In genomic region chr3:152282813-152283212, GRCh38 we compare ENCODE assay signal across 11 cellular contexts. TPM values are rescaled to one million over a fixed set of nuclear protein-coding genes. Genes with fewer than 3 reads are reported as not detected.
DNase-seq lines count a peak whose midpoint lies in the region; ATAC-seq and TF ChIP-seq lines count a peak whose summit lies in the region.
"Had no signal": no experiment of that assay in that cellular context is flagged by ENCODE, and none has a peak within 500 bp of the region (broad histone marks: within the 10 kb centered on the region; RNA-seq: fewer than 3 reads in every experiment).

No MANE protein-coding gene starts in this region.

- peaks cover 97% of the 10 kb centered on the region for H3K79me2 ChIP-seq in OCI-LY1 (ENCODE audit: insufficient read depth, low read length)

- H3K27me3 ChIP-seq in CD4-positive, alpha-beta T cell (ENCODE audit: control insufficient read depth, insufficient read depth, low read length): no peaks in the 10 kb centered on the region
- H3K27me3 ChIP-seq in OCI-LY1 (ENCODE audit: insufficient read depth, low read length): no peaks in the 10 kb centered on the region
- no peaks in the 10 kb centered on the region for H3K27me3 ChIP-seq in effector memory CD4-positive, alpha-beta T cell (replicated peaks; ENCODE audit: control insufficient read depth, insufficient read depth, low read length, poor library complexity, severe bottlenecking)
- peaks cover 83% of the 10 kb centered on the region for H3K27me3 ChIP-seq in endodermal cell (ENCODE audit: control insufficient read depth, insufficient read depth, low read length, poor library complexity, severe bottlenecking)
- H3K27me3 ChIP-seq: hepatocyte had no signal

- no peaks in the 10 kb centered on the region for H3K9me3 ChIP-seq in CD4-positive, alpha-beta T cell (ENCODE audit: control insufficient read depth, low read length)
- no peaks in the 10 kb centered on the region for H3K9me3 ChIP-seq in OCI-LY1 (ENCODE audit: low read length)
- no peaks in the 10 kb centered on the region for H3K9me3 ChIP-seq in effector memory CD4-positive, alpha-beta T cell (ENCODE audit: control insufficient read depth, low read length)
- no peaks in the 10 kb centered on the region for H3K9me3 ChIP-seq in endodermal cell (ENCODE audit: control insufficient read depth, low read length)

- peaks cover 95% of the 10 kb centered on the region for H3K4me1 ChIP-seq in OCI-LY1 (ENCODE audit: insufficient read depth, low read length, severe bottlenecking)
- H3K4me1 ChIP-seq in effector memory CD4-positive, alpha-beta T cell (ENCODE audit: control insufficient read depth, insufficient read depth, low read length, poor library complexity, severe bottlenecking): peaks cover 42% of the 10 kb centered on the region
- H3K4me1 ChIP-seq in endodermal cell (ENCODE audit: control insufficient read depth, insufficient read depth, low read length): peaks cover 6% of the 10 kb centered on the region

- H3K27ac ChIP-seq in CD4-positive, alpha-beta T cell (ENCODE audit: low read depth, low read length): no peak overlapping the region
- H3K27ac ChIP-seq in OCI-LY1 (ENCODE audit: low read depth, low read length, poor library complexity, severe bottlenecking): peak overlapping the region; percentile 42
- H3K27ac ChIP-seq in effector memory CD4-positive, alpha-beta T cell (ENCODE audit: insufficient read depth, low read length, poor library complexity, severe bottlenecking): peak overlapping the region; percentile 28
- no peak overlapping the region for H3K27ac ChIP-seq in endodermal cell (ENCODE audit: low read depth, low read length)
- H3K27ac ChIP-seq: hepatocyte had no signal

- no peaks in the 10 kb centered on the region for H3K9me3 Mint-ChIP-seq in CD4-positive, alpha-beta T cell
- no peaks in the 10 kb centered on the region for H3K9me3 Mint-ChIP-seq in natural killer cell treated with Interleukin-12 subunit alpha and Interleukin-12 subunit beta and Interleukin-15 and Interleukin-18, amount 100 ng/mL, for 72 hours
- H3K9me3 Mint-ChIP-seq in endodermal cell: no peaks in the 10 kb centered on the region

- 0 out of 2 replicates have a peak, but pooled peaks cover 6% of the 10 kb centered on the region for H3F3A ChIP-seq in OCI-LY1 (ENCODE audit: insufficient read depth, low read length)

- no peak for DNase-seq in CD4-positive, alpha-beta T cell
- DNase-seq in effector memory CD4-positive, alpha-beta T cell: no peak
- no peak for DNase-seq in natural killer cell treated with Interleukin-12 subunit alpha and Interleukin-12 subunit beta and Interleukin-15 and Interleukin-18, amount 100 ng/mL, for 72 hours (ENCODE audit: low spot score)
- DNase-seq in cerebellum (ENCODE audit: low spot score) (no peak), endodermal cell (no peak), sciatic nerve (ENCODE audit: low spot score) (no peak), SHP77 treated with DMSO at 0.1 percent for 48 hours (lab: John Stamatoyannopoulos, UW) (no peak)
- DNase-seq: cortex of kidney; stimulated activated CD4-positive, alpha-beta T cell treated with anti-CD3 and anti-CD28 coated beads, Interleukin-15, amount 100 ng/mL, for 24 hours had no signal

- H3K9me2 ChIP-seq in OCI-LY1 (ENCODE audit: low read depth, low read length): no peaks in the 10 kb centered on the region

- CTCF ChIA-PET in CD4-positive, alpha-beta T cell (lab: Charles Lee): interaction anchor here (1.1 kb wide), 1 partner anchor 41 kb away, joined by 3 read pairs; no protein-coding TSS in a partner anchor

- POLR2A ChIA-PET in CD4-positive, alpha-beta T cell (lab: Charles Lee): interaction anchor here (0.6 to 7.0 kb wide), 4 partner anchors 12 to 89 kb away, joined by 3 to 116 read pairs (median 4); partner anchors contain the start of gene MBNL1

- H3K4me3 Mint-ChIP-seq in CD4-positive, alpha-beta T cell: peak overlapping the region; percentile 65
- H3K4me3 Mint-ChIP-seq in natural killer cell treated with Interleukin-12 subunit alpha and Interleukin-12 subunit beta and Interleukin-15 and Interleukin-18, amount 100 ng/mL, for 72 hours: peak overlapping the region; percentile 60
- no peak overlapping the region for H3K4me3 Mint-ChIP-seq in endodermal cell

- peak overlapping the region; percentile 1 for H3K4me3 ChIP-seq in OCI-LY1 (ENCODE audit: low read depth, low read length, poor library complexity, severe bottlenecking)
- H3K4me3 ChIP-seq in effector memory CD4-positive, alpha-beta T cell (ENCODE audit: insufficient read depth, low read depth, low read length, poor library complexity, severe bottlenecking): no peak overlapping the region
- no peak overlapping the region for H3K4me3 ChIP-seq in endodermal cell (ENCODE audit: low read length)
- H3K4me3 ChIP-seq: hepatocyte had no signal

- peaks cover 9% of the 10 kb centered on the region; the same call in 1 of the 2 replicates for H4K20me1 ChIP-seq in OCI-LY1 (ENCODE audit: insufficient read depth, low read length)

- intact Hi-C loops in CD4-positive, alpha-beta T cell (cut with DNase I, micrococcal nuclease): no loop called here
- intact Hi-C loops in sciatic nerve (cut with DNase I): no loop called here

- TF ChIP-seq CTCF in CD4-positive, alpha-beta T cell (IDR thresholded peaks at IDR 0.05): no peak
- TF ChIP-seq CTCF in OCI-LY1 (IDR thresholded peaks at IDR 0.05; ENCODE audit: low read length): no peak
- TF ChIP-seq CTCF in endodermal cell (conservative IDR thresholded peaks at IDR 0.05): no peak

- H3K27ac Mint-ChIP-seq in CD4-positive, alpha-beta T cell: peak overlapping the region; percentile 78
- H3K27ac Mint-ChIP-seq in natural killer cell treated with Interleukin-12 subunit alpha and Interleukin-12 subunit beta and Interleukin-15 and Interleukin-18, amount 100 ng/mL, for 72 hours: peak overlapping the region; percentile 88 to 89
- no peak overlapping the region for H3K27ac Mint-ChIP-seq in endodermal cell

- ATAC-seq in CD4-positive, alpha-beta T cell (ENCODE audit: poor library complexity): no peak
- no peak for ATAC-seq in natural killer cell treated with Interleukin-12 subunit alpha and Interleukin-12 subunit beta and Interleukin-15 and Interleukin-18, amount 100 ng/mL, for 72 hours
- no peak for ATAC-seq in sciatic nerve

- peak overlapping the region; percentile 9; the same call in 1 of the 2 replicates for H3K9ac ChIP-seq in OCI-LY1 (ENCODE audit: low read length)
- no peak overlapping the region for H3K9ac ChIP-seq in endodermal cell (ENCODE audit: extremely low read depth, low read length, poor library complexity, severe bottlenecking)

- no peaks in the 10 kb centered on the region for H3K27me3 Mint-ChIP-seq in CD4-positive, alpha-beta T cell
- no peaks in the 10 kb centered on the region for H3K27me3 Mint-ChIP-seq in natural killer cell treated with Interleukin-12 subunit alpha and Interleukin-12 subunit beta and Interleukin-15 and Interleukin-18, amount 100 ng/mL, for 72 hours
- H3K27me3 Mint-ChIP-seq in endodermal cell (ENCODE audit: insufficient read depth): peaks cover 64% of the 10 kb centered on the region

- H3K36me3 ChIP-seq in OCI-LY1 (ENCODE audit: insufficient read depth, low read length): peaks cover 25% of the 10 kb centered on the region; the same call in 1 of the 2 replicates
- no peaks in the 10 kb centered on the region for H3K36me3 ChIP-seq in effector memory CD4-positive, alpha-beta T cell (ENCODE audit: control insufficient read depth, insufficient read depth, low read length)
- no peaks in the 10 kb centered on the region for H3K36me3 ChIP-seq in endodermal cell (ENCODE audit: control insufficient read depth, insufficient read depth, low read length)

- WGBS in endodermal cell (ENCODE audit: insufficient coverage in 1 of 2, insufficient read length in 1 of 2), 2 experiments: 92% methylated on average over 1 of the region's 1 CpG; no CpG with 5 or more reads in 1 of the 2 experiments

- no peak overlapping the region for H2AFZ ChIP-seq in OCI-LY1 (ENCODE audit: low read length)
- H2AFZ ChIP-seq: hepatocyte had no signal

- H3K4me2 ChIP-seq in OCI-LY1 (ENCODE audit: low read length): peak overlapping the region; percentile 50
- H3K4me2 ChIP-seq: hepatocyte had no signal

- peaks cover 19% of the 10 kb centered on the region for H3K36me3 Mint-ChIP-seq in CD4-positive, alpha-beta T cell (ENCODE audit: low read depth)
- no peaks in the 10 kb centered on the region for H3K36me3 Mint-ChIP-seq in natural killer cell treated with Interleukin-12 subunit alpha and Interleukin-12 subunit beta and Interleukin-15 and Interleukin-18, amount 100 ng/mL, for 72 hours
- no peaks in the 10 kb centered on the region for H3K36me3 Mint-ChIP-seq in endodermal cell (ENCODE audit: low read depth)

- H3K4me1 Mint-ChIP-seq in CD4-positive, alpha-beta T cell (ENCODE audit: low read depth): peaks cover 86% of the 10 kb centered on the region
- peaks cover 59 to 80% of the 10 kb centered on the region in 2 donors for H3K4me1 Mint-ChIP-seq in natural killer cell treated with Interleukin-12 subunit alpha and Interleukin-12 subunit beta and Interleukin-15 and Interleukin-18, amount 100 ng/mL, for 72 hours (ENCODE audit: low read depth in 2 of 2)
- peaks cover 9% of the 10 kb centered on the region for H3K4me1 Mint-ChIP-seq in endodermal cell

RNA-seq across cellular contexts. Expression of gene MBNL1, which starts 14.1 kb away (rescaled TPM):
- 100 to 1,000 TPM; 551 to 561 TPM for total RNA-seq in CD4-positive, alpha-beta T cell
- 100 to 1,000 TPM; 353 to 509 TPM for total RNA-seq in natural killer cell treated with Interleukin-12 subunit alpha and Interleukin-12 subunit beta and Interleukin-15 and Interleukin-18, amount 100 ng/mL, for 72 hours
- total RNA-seq in cerebellum: 69.0 TPM
- total RNA-seq in endodermal cell: 1 to 10 TPM; 1.3 to 4.9 TPM
- polyA plus RNA-seq in endodermal cell (2013, experiment 1 of 2): 15.2 TPM
- 13.7 TPM for polyA plus RNA-seq in endodermal cell (2013, experiment 2 of 2)
- 215 TPM for total RNA-seq in sciatic nerve

Comparison
In these comparisons a context has a peak if more than half of its experiments do, and no peak if none do; other contexts are left out.
1. H3K27ac ChIP-seq: peak in OCI-LY1 (single experiment) and effector memory CD4-positive, alpha-beta T cell (single experiment); none in CD4-positive, alpha-beta T cell (single experiment) and endodermal cell (single experiment).
2. RNA of gene MBNL1, which starts 14.1 kb away (total RNA-seq): 551 to 561 TPM in CD4-positive, alpha-beta T cell, 353 to 509 TPM in natural killer cell treated with Interleukin-12 subunit alpha and Interleukin-12 subunit beta and Interleukin-15 and Interleukin-18, amount 100 ng/mL, for 72 hours, 215 TPM in sciatic nerve (single experiment) and 69.0 TPM in cerebellum (single experiment); 1.3 to 4.9 TPM in endodermal cell; every median in the first group is over 10 times any median in the second.